11 cellular contexts compared by ENCODE assay signal in genomic region chr15:57017024-57017423, GRCh38.
A peak's percentile ranks its signal among the peaks of the same experiment; 100 is the strongest.
DNase-seq lines count a peak whose midpoint lies in the region; ATAC-seq and TF ChIP-seq lines count a peak whose summit lies in the region.
"Had no signal": no experiment of that assay in that cellular context is flagged by ENCODE, and none has a peak within 500 bp of the region (broad histone marks: within the 10 kb centered on the region; RNA-seq: fewer than 3 reads in every experiment).

No MANE protein-coding gene starts in this region.

- intact Hi-C loops in natural killer cell (cut with micrococcal nuclease), result loop anchor here (10.0 kb wide), 1 partner anchor 288 kb away; no protein-coding TSS in a partner anchor

- H3K9me3 Mint-ChIP-seq in chondrocyte (ENCODE audit: low read depth) (no peaks in the 10 kb centered on the region), natural killer cell (no peaks in the 10 kb centered on the region)

- no peak overlapping the region for H3K4me3 ChIP-seq in Jurkat, Clone E6-1 (ENCODE audit: low read length)
- H3K4me3 ChIP-seq in H7 (ENCODE audit: insufficient read depth, low read depth, low read length), result no peak overlapping the region
- H3K4me3 ChIP-seq: SK-N-MC had no signal

- no peaks in the 10 kb centered on the region for H3K27me3 ChIP-seq in H7 (ENCODE audit: control insufficient read depth, insufficient read depth, low read length)

- DNase-seq in NCI-H1694 (lab: John Stamatoyannopoulos, UW), result peak; percentile 8
- no peak for DNase-seq in NCI-H1694 treated with DMSO at 0.1 percent for 48 hours (lab: John Stamatoyannopoulos, UW)
- DNase-seq in Jurkat, Clone E6-1 (ENCODE audit: low read depth, low spot score), result peak; percentile 52
- no peak for DNase-seq in chondrocyte (ENCODE audit: low spot score)
- DNase-seq in omental fat pad (ENCODE audit: low spot score), result no peak
- no peak for DNase-seq in H7
- DNase-seq in stimulated activated CD4-positive, alpha-beta T cell treated with anti-CD3 and anti-CD28 coated beads, Interleukin-15, amount 100 ng/mL, for 24 hours, result no peak
- no peak for DNase-seq in natural killer cell
- DNase-seq: kidney, MM.1S had no signal

- H3K36me3 Mint-ChIP-seq in chondrocyte (ENCODE audit: low read depth) (no peaks in the 10 kb centered on the region), natural killer cell (no peaks in the 10 kb centered on the region)

- ATAC-seq in omental fat pad (ENCODE audit: low FRiP score) (peak; percentile 6), natural killer cell (no peak)

- TF ChIP-seq CTCF in chondrocyte (IDR thresholded peaks at IDR 0.05) (peak; percentile 54), omental fat pad (IDR thresholded peaks at IDR 0.05) (no peak), natural killer cell (IDR thresholded peaks at IDR 0.05) (no peak)

- no peaks in the 10 kb centered on the region for H3K27me3 Mint-ChIP-seq in chondrocyte (ENCODE audit: low read depth)
- H3K27me3 Mint-ChIP-seq in natural killer cell (ENCODE audit: low read depth in 2 of 2), result no peaks in the 10 kb centered on the region

- no peak overlapping the region for H3K27ac Mint-ChIP-seq in chondrocyte (ENCODE audit: unreplicated experiment)
- peak overlapping the region in 1 of 2 donors; percentile 31 for H3K27ac Mint-ChIP-seq in natural killer cell

- H3K4me3 Mint-ChIP-seq in chondrocyte (ENCODE audit: unreplicated experiment) (no peak overlapping the region), natural killer cell (no peak overlapping the region)

- H3K4me1 Mint-ChIP-seq in chondrocyte (ENCODE audit: low read depth), result peaks cover 48% of the 10 kb centered on the region
- peaks cover 51 to 57% of the 10 kb centered on the region in 2 donors for H3K4me1 Mint-ChIP-seq in natural killer cell

- H3K36me3 ChIP-seq in H7 (replicated peaks; ENCODE audit: control insufficient read depth, insufficient read depth, low read length), result no peaks in the 10 kb centered on the region

Comparison
In these comparisons a context has a peak if more than half of its experiments do, and no peak if none do; other contexts are left out.
1. DNase-seq: peak in NCI-H1694 (single experiment) and Jurkat, Clone E6-1 (single experiment); none in NCI-H1694 treated with DMSO at 0.1 percent for 48 hours (single experiment), chondrocyte (single experiment), omental fat pad (single experiment), H7 (single experiment), stimulated activated CD4-positive, alpha-beta T cell treated with anti-CD3 and anti-CD28 coated beads, Interleukin-15, amount 100 ng/mL, for 24 hours (single experiment) and natural killer cell (single experiment).